Comparison of ENCODE assay signal across 10 cellular contexts in the genomic region with DNA sequence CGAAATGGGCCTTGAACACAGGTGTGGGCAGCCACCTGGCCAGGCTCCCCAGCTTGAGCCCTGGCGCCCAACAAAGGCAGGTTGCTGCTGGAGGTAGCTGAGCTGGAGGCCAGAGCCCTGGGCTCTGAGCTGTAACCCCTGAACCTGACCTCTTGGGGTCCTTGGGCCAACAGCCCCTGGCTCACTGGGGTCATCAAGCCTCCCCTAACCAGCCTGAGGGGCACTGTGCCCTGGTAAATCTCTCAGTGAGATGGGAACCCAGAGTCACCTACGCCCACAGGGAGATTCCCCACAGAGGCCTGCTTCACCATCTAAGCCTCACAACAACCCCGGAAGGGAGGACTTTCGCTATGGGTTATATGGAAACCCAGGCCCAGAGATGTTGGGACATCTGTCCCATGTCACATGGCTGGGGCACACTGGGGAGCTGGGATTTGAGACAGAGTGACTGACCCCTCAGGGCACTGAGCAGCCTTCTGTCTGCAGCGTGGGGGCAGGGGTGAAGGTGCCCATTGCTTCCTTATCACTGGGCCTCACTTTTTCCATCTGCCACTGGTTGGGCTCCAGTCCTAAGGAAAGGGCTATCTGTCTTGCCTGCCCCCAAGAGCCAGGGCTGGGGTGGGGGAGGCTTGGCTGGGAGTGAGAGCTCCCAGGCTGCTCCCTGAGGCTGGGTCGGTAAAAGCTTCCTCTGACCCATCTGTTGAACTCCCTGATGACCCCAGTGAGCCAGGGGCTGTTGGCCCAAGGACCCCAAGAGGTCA. TPM values are rescaled to one million over a fixed set of nuclear protein-coding genes. Genes with fewer than 3 reads are reported as not detected.
A peak's percentile ranks its signal among the peaks of the same experiment; 100 is the strongest.
DNase-seq lines count a peak whose midpoint lies in the region; ATAC-seq, FAIRE-seq and TF ChIP-seq lines count a peak whose summit lies in the region.
"Had no signal": no experiment of that assay in that cellular context is flagged by ENCODE, and none has a peak within 500 bp of the region (broad histone marks: within the 10 kb centered on the region; RNA-seq: fewer than 3 reads in every experiment).

No MANE protein-coding gene starts in this region.

- H3K9me3 ChIP-seq in kidney (ENCODE audit: control insufficient read depth in 1 of 2, low read length in 2 of 2) (no peaks in the 10 kb centered on the region), thoracic aorta (no peaks in the 10 kb centered on the region)

- POLR2A ChIA-PET in activated CD8-positive, alpha-beta T cell treated with anti-CD3 and anti-CD28 coated beads for 36 hours (lab: Charles Lee) = interaction anchor here (0.6 to 8.0 kb wide), 5 partner anchors 9 to 78 kb away, joined by 3 to 47 read pairs (median 4); no protein-coding TSS in a partner anchor

- CTCF ChIA-PET in activated CD8-positive, alpha-beta T cell treated with anti-CD3 and anti-CD28 coated beads for 36 hours (lab: Charles Lee) = interaction anchor here (1.2 to 13.0 kb wide), 3 partner anchors 12 to 19 kb away, joined by 3 to 118 read pairs (median 5); no protein-coding TSS in a partner anchor

- H3K9me3 Mint-ChIP-seq in activated CD8-positive, alpha-beta T cell treated with anti-CD3 and anti-CD28 coated beads for 36 hours = no peaks in the 10 kb centered on the region

- intact Hi-C loops in activated CD8-positive, alpha-beta T cell treated with anti-CD3 and anti-CD28 coated beads for 36 hours (cut with micrococcal nuclease) = no loop called here
- intact Hi-C loops in kidney (cut with DNase I) = no loop called here

- H3K4me1 ChIP-seq in kidney (ENCODE audit: control insufficient read depth in 1 of 2, insufficient read depth in 1 of 2, low read depth in 1 of 2, low read length in 2 of 2) (peaks cover 0 to 6% of the 10 kb centered on the region in 2 donors), thoracic aorta (ENCODE audit: control insufficient read depth in 1 of 2, low read depth in 2 of 2) (peaks cover 25 to 34% of the 10 kb centered on the region in 2 donors)

- H3K36me3 Mint-ChIP-seq in activated CD8-positive, alpha-beta T cell treated with anti-CD3 and anti-CD28 coated beads for 36 hours (ENCODE audit: low read depth) = peaks cover 18% of the 10 kb centered on the region

- no peaks in the 10 kb centered on the region for H3K27me3 Mint-ChIP-seq in activated CD8-positive, alpha-beta T cell treated with anti-CD3 and anti-CD28 coated beads for 36 hours

- no peak overlapping the region for H3K4me3 ChIP-seq in kidney (ENCODE audit: low read length in 2 of 2)
- H3K4me3 ChIP-seq in thoracic aorta = peak overlapping the region; percentile 60

- H3K27ac ChIP-seq in kidney (ENCODE audit: low read depth in 2 of 2, low read length in 2 of 2) (no peak overlapping the region), thoracic aorta (peak overlapping the region in 1 of 2 donors; percentile 43)

- no peaks in the 10 kb centered on the region for H3K36me3 ChIP-seq in kidney (ENCODE audit: control insufficient read depth in 1 of 2, insufficient read depth in 2 of 2, low read length in 2 of 2)
- no peaks in the 10 kb centered on the region for H3K36me3 ChIP-seq in thoracic aorta

- peak overlapping the region; percentile 68 for H3K4me3 Mint-ChIP-seq in activated CD8-positive, alpha-beta T cell treated with anti-CD3 and anti-CD28 coated beads for 36 hours

- TF ChIP-seq CTCF in activated CD8-positive, alpha-beta T cell treated with anti-CD3 and anti-CD28 coated beads for 36 hours (IDR thresholded peaks at IDR 0.05) = no peak
- TF ChIP-seq CTCF in kidney (IDR thresholded peaks at IDR 0.05; ENCODE audit: borderline replicate concordance, extremely low read depth, insufficient read depth) (no peak), thoracic aorta (IDR thresholded peaks at IDR 0.05) (no peak)

- no peak overlapping the region for H3K9ac ChIP-seq in kidney (ENCODE audit: low read length in 2 of 2)

- H3K4me1 Mint-ChIP-seq in activated CD8-positive, alpha-beta T cell treated with anti-CD3 and anti-CD28 coated beads for 36 hours (ENCODE audit: low read depth) = peaks cover 77% of the 10 kb centered on the region

- DNase-seq in activated T-cell treated with anti-CD3 and anti-CD28 coated beads for 48 hours (ENCODE audit: low read depth) (peak; percentile 30), activated T-cell treated with anti-CD3 and anti-CD28 coated beads for 4 hours (no peak), kidney (peak; percentile 69), thoracic aorta (ENCODE audit: low spot score) (no peak), NCI-H1105 (lab: John Stamatoyannopoulos, UW) (no peak), NCI-H510A treated with DMSO at 0.1 percent for 48 hours (lab: John Stamatoyannopoulos, UW) (no peak), GM19240 (ENCODE audit: insufficient read length, low spot score) (no peak)
- DNase-seq in activated CD8-positive, alpha-beta T cell treated with anti-CD3 and anti-CD28 coated beads for 36 hours = peak; percentile 77
- DNase-seq: NCI-H226 had no signal

- no peaks in the 10 kb centered on the region for H3K27me3 ChIP-seq in thoracic aorta (replicated peaks; ENCODE audit: insufficient read depth)

- no peak for ATAC-seq in activated CD8-positive, alpha-beta T cell treated with anti-CD3 and anti-CD28 coated beads for 36 hours
- no peak for ATAC-seq in thoracic aorta (ENCODE audit: insufficient number of reproducible peaks, low FRiP score, low read depth)

- peak overlapping the region; percentile 99 for H3K27ac Mint-ChIP-seq in activated CD8-positive, alpha-beta T cell treated with anti-CD3 and anti-CD28 coated beads for 36 hours

- no peak for FAIRE-seq in kidney (lab: Jason Lieb, UNC)
- FAIRE-seq: A204.1 had no signal

RNA-seq across cellular contexts. Expression of a gene that starts 59.1 kb away (rescaled TPM):
- 10 to 100 TPM; 31.7 to 39.2 TPM for total RNA-seq in activated CD8-positive, alpha-beta T cell treated with anti-CD3 and anti-CD28 coated beads for 36 hours
- 45.7 TPM for total RNA-seq in kidney
- 15.1 TPM for polyA plus RNA-seq in kidney (ENCODE audit: insufficient read depth, low read depth, low replicate concordance)
- 100 to 1,000 TPM in 1 of 2 donors, 10 to 100 TPM in 1; 93.6 to 121 TPM for total RNA-seq in thoracic aorta

Comparison
In these comparisons a context has a peak if more than half of its experiments do, and no peak if none do; other contexts are left out.
1. DNase-seq: peak in activated T-cell treated with anti-CD3 and anti-CD28 coated beads for 48 hours (single experiment), activated CD8-positive, alpha-beta T cell treated with anti-CD3 and anti-CD28 coated beads for 36 hours (single experiment) and kidney (single experiment); none in activated T-cell treated with anti-CD3 and anti-CD28 coated beads for 4 hours (single experiment), thoracic aorta (single experiment), NCI-H1105 (single experiment), NCI-H510A treated with DMSO at 0.1 percent for 48 hours (single experiment) and GM19240 (single experiment).